ENCODE assay signal across 8 cellular contexts in the genomic region with DNA sequence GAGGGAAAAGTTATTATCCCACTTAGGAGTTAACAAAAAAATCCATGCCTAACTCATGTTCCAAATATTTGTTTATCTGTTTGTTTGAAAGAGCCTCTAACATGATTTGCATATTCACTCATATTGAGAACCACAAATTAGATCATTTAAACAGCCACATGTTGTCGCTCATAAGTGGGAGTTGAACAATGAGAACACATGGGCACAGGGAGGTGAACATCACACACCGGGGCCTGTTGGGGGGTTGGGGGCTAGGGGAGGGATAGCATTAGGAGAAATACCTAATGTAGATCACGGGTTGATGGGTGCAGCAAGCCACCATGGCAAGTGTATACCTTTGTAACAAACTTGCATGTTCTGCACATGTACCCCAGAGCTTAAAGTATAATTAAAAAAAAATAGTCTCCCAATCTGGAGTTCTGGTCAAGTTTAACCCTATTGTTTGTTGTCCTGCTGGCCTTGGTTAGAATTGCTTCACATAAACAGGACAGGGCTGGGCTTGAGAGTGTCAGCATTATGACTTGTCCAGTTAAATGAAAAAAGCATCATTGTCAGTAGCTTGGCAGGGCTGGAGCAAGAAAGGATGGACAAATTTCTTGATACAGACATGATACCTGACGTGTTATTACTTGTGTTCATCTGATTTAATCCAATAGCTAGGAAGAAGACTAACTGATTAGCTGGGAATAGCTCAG. TPM values are rescaled to one million over a fixed set of nuclear protein-coding genes. Genes with fewer than 3 reads are reported as not detected.
DNase-seq lines count a peak whose midpoint lies in the region; ATAC-seq and TF ChIP-seq lines count a peak whose summit lies in the region.

No MANE protein-coding gene starts in this region.

- H3K27me3 ChIP-seq in mesendoderm (ENCODE audit: insufficient read depth, low read length, poor library complexity) (no peaks in the 10 kb centered on the region), trophoblast cell (ENCODE audit: insufficient read depth, low read length) (no peaks in the 10 kb centered on the region)

- no peak overlapping the region for H4K12ac ChIP-seq in trophoblast cell (ENCODE audit: low read depth, low read length)

- DNase-seq in T-cell (peak in 28 of 34 experiments; percentile 7 to 54 (median 22)), mesendoderm (no peak), trophoblast cell (no peak), nephron progenitor cell (no peak)

- no peak overlapping the region for H3K4ac ChIP-seq in mesendoderm (ENCODE audit: low read depth, low read length)
- H3K4ac ChIP-seq in trophoblast cell (ENCODE audit: low read depth, low read length): no peak overlapping the region

- WGBS in mesendoderm (ENCODE audit: extremely low coverage, insufficient coverage, low lambda C conversion rate): no CpG with 5 or more reads among the region's 4 CpGs
- no CpG with 5 or more reads among the region's 4 CpGs for WGBS in trophoblast cell (ENCODE audit: extremely low coverage, insufficient coverage, insufficient read length)

- H3K36me3 Mint-ChIP-seq in T-cell (peaks cover 47% of the 10 kb centered on the region), nephron progenitor cell (ENCODE audit: low read depth) (peaks cover 27% of the 10 kb centered on the region)

- no peak overlapping the region for H2BK12ac ChIP-seq in trophoblast cell (ENCODE audit: low read length)

- H3K23ac ChIP-seq in mesendoderm (ENCODE audit: low read length) (no peak overlapping the region), trophoblast cell (ENCODE audit: low read length) (no peak overlapping the region)

- no peak overlapping the region for H3K18ac ChIP-seq in mesendoderm (ENCODE audit: low read length)
- H3K18ac ChIP-seq in trophoblast cell (ENCODE audit: low read length): no peak overlapping the region

- H3K27me3 Mint-ChIP-seq in T-cell (no peaks in the 10 kb centered on the region), nephron progenitor cell (ENCODE audit: low read depth, poor library complexity) (no peaks in the 10 kb centered on the region)

- H3K4me1 ChIP-seq in mesendoderm (ENCODE audit: control insufficient read depth, low read depth, low read length): peaks cover 2% of the 10 kb centered on the region
- H3K4me1 ChIP-seq in trophoblast cell (ENCODE audit: control insufficient read depth in 1 of 2, insufficient read depth in 2 of 2, low read length in 2 of 2): peaks cover 0 to 2% of the 10 kb centered on the region in 2 experiments

- H3K4me3 ChIP-seq in mesendoderm (ENCODE audit: low read length) (no peak overlapping the region), trophoblast cell (ENCODE audit: low read depth, low read length) (no peak overlapping the region)

- H3K79me1 ChIP-seq in mesendoderm (ENCODE audit: low read length): no peaks in the 10 kb centered on the region
- H3K79me1 ChIP-seq in trophoblast cell (ENCODE audit: low read length): no peaks in the 10 kb centered on the region

- H3K9me3 ChIP-seq in trophoblast cell (ENCODE audit: insufficient read depth, low read depth, low read length): peaks cover 2% of the 10 kb centered on the region

- H3K36me3 ChIP-seq in mesendoderm (ENCODE audit: control insufficient read depth, insufficient read depth, low read length): no peaks in the 10 kb centered on the region
- no peaks in the 10 kb centered on the region for H3K36me3 ChIP-seq in trophoblast cell (ENCODE audit: control insufficient read depth in 1 of 2, insufficient read depth in 2 of 2, low read length in 2 of 2)

- H3K4me1 Mint-ChIP-seq in T-cell: peaks cover 54 to 66% (median 63%) of the 10 kb centered on the region in 3 donors
- H3K4me1 Mint-ChIP-seq in nephron progenitor cell: no peaks in the 10 kb centered on the region

- H3K4me2 ChIP-seq in mesendoderm (ENCODE audit: low read length) (no peak overlapping the region), trophoblast cell (ENCODE audit: low read length) (no peak overlapping the region)

- H3K9me3 Mint-ChIP-seq in T-cell (peaks cover 10 to 18% (median 15%) of the 10 kb centered on the region in 3 donors), nephron progenitor cell (peaks cover 39% of the 10 kb centered on the region)

- H2BK120ac ChIP-seq in mesendoderm (ENCODE audit: low read depth, low read length) (no peak overlapping the region), trophoblast cell (ENCODE audit: insufficient read depth, low read length, poor library complexity) (no peak overlapping the region)

- H3K9ac ChIP-seq in mesendoderm (ENCODE audit: low read length) (no peak overlapping the region), trophoblast cell (ENCODE audit: low read length) (no peak overlapping the region)

- H2AK5ac ChIP-seq in mesendoderm (ENCODE audit: low read length): no peak overlapping the region
- no peak overlapping the region for H2AK5ac ChIP-seq in trophoblast cell (ENCODE audit: low read length)

- no peak overlapping the region for H3K14ac ChIP-seq in trophoblast cell (ENCODE audit: low read length)

- no peak overlapping the region for H4K91ac ChIP-seq in trophoblast cell (ENCODE audit: low read depth, low read length)

- CTCF ChIA-PET in T-cell (lab: Charles Lee): interaction anchor here (0.6 to 2.3 kb wide), 21 partner anchors 8 to 330 kb away, joined by 3 to 28 read pairs (median 4); partner anchors contain the start of genes PDE3B (in 1 of the 2) and PSMA1 (in 1 of the 2)

- no peak overlapping the region for H3K27ac ChIP-seq in mesendoderm (ENCODE audit: low read depth, low read length)
- H3K27ac ChIP-seq in trophoblast cell (ENCODE audit: low read depth, low read length): no peak overlapping the region

- H4K8ac ChIP-seq in mesendoderm (ENCODE audit: low read depth, low read length) (peak overlapping the region; percentile 5), trophoblast cell (ENCODE audit: low read depth, low read length) (no peak overlapping the region)

- ATAC-seq in GM18511 (IDR thresholded peaks at IDR 0.05; ENCODE audit: unreplicated experiment): peak; percentile 28
- ATAC-seq in HG02763 (IDR thresholded peaks at IDR 0.05; ENCODE audit: unreplicated experiment): peak; percentile 19
- ATAC-seq in T-cell (replicated peaks in 1 of 4): peak in 3 of 4 experiments; percentile 18 to 35 (median 19)
- ATAC-seq in GM18519 (IDR thresholded peaks at IDR 0.05; ENCODE audit: low FRiP score, unreplicated experiment): no peak
- no peak for ATAC-seq in GM21360 (IDR thresholded peaks at IDR 0.05; ENCODE audit: unreplicated experiment)

- H2AFZ ChIP-seq in trophoblast cell (ENCODE audit: insufficient read depth, low read length, poor library complexity): no peak overlapping the region

- no peak overlapping the region for H3K56ac ChIP-seq in mesendoderm (ENCODE audit: low read length)

- no peak overlapping the region for H4K5ac ChIP-seq in mesendoderm (ENCODE audit: low read length)

- no peak overlapping the region for H2BK15ac ChIP-seq in mesendoderm (replicated peaks; ENCODE audit: low read depth)

- H2BK5ac ChIP-seq in mesendoderm (ENCODE audit: low read length) (no peak overlapping the region), trophoblast cell (ENCODE audit: low read depth, low read length, poor library complexity) (no peak overlapping the region)

- H3K27ac Mint-ChIP-seq in T-cell: peak overlapping the region; percentile 88 to 93
- H3K27ac Mint-ChIP-seq in nephron progenitor cell: no peak overlapping the region

- no peaks in the 10 kb centered on the region for H3K79me2 ChIP-seq in mesendoderm (ENCODE audit: control insufficient read depth, insufficient read depth, low read length)
- H3K79me2 ChIP-seq in trophoblast cell (ENCODE audit: control insufficient read depth, insufficient read depth, low read length, poor library complexity): no peaks in the 10 kb centered on the region

- POLR2A ChIA-PET in T-cell (lab: Charles Lee): interaction anchor here (0.5 to 2.3 kb wide), 26 partner anchors 9 to 802 kb away, joined by 3 to 20 read pairs (median 4); no protein-coding TSS in a partner anchor

- peak overlapping the region; percentile 45 to 63 (median 50) for H3K4me3 Mint-ChIP-seq in T-cell
- H3K4me3 Mint-ChIP-seq in nephron progenitor cell: no peak overlapping the region

- TF ChIP-seq CTCF in nephron progenitor cell (IDR thresholded peaks at IDR 0.05): no peak

RNA-seq across cellular contexts. Expression of gene PSMA1, which starts 57.8 kb away (rescaled TPM):
- 100 to 1,000 TPM; 107 to 137 (median 115) TPM for total RNA-seq in T-cell
- polyA plus RNA-seq in mesendoderm (2013, experiment 1 of 2): 282 TPM
- polyA plus RNA-seq in mesendoderm (2013, experiment 2 of 2): 280 TPM
- 290 and 299 TPM in 2 replicates for polyA plus RNA-seq in trophoblast cell (2013)

Comparison
In these comparisons a context has a peak if more than half of its experiments do, and no peak if none do; other contexts are left out.
1. ATAC-seq: peak in GM18511 (single experiment), HG02763 (single experiment) and T-cell (3 of 4); none in GM18519 (single experiment) and GM21360 (single experiment).
2. DNase-seq: peak in T-cell (28 of 34); none in mesendoderm (single experiment), trophoblast cell (0 of 2) and nephron progenitor cell (single experiment).